Comparison of ENCODE assay signal across 22 cellular contexts in genomic region chr6:35739645-35740517, GRCh38. TPM values are rescaled to one million over a fixed set of nuclear protein-coding genes. Genes with fewer than 3 reads are reported as not detected.
DNase-seq lines count a peak whose midpoint lies in the region; ATAC-seq, FAIRE-seq and TF ChIP-seq lines count a peak whose summit lies in the region.
"Had no signal": no experiment of that assay in that cellular context is flagged by ENCODE, and none has a peak within 500 bp of the region (broad histone marks: within the 10 kb centered on the region; RNA-seq: fewer than 3 reads in every experiment).

No MANE protein-coding gene starts in this region.

- no TSS peak for BruUV-seq in endothelial cell of umbilical vein (replicated peaks; lab: Mats Ljungman, UMichigan)
- no TSS peak for BruUV-seq in Caco-2 (replicated peaks; lab: Mats Ljungman, UMichigan)

- peak overlapping the region; percentile 90 for H3K27ac ChIP-seq in HUES6 (ENCODE audit: low read depth, low read length)
- H3K27ac ChIP-seq in endothelial cell of umbilical vein (ENCODE audit: insufficient read depth, low read depth, low read length): no peak overlapping the region
- peak overlapping the region in 1 of 2 donors; percentile 14 for H3K27ac ChIP-seq in breast epithelium
- H3K27ac ChIP-seq: suprapubic skin had no signal

- DNase-seq in ELF-1 (ENCODE audit: low read depth, low spot score) (peak; percentile 81), endothelial cell of umbilical vein (ENCODE audit: low read depth, low spot score) (no peak), naive B cell (no peak), Caco-2 (no peak), foreskin fibroblast (no peak), breast epithelium (ENCODE audit: low spot score in 2 of 2) (no peak)
- DNase-seq in activated CD4-positive, alpha-beta memory T cell treated with anti-CD3 and anti-CD28 coated beads, Interleukin-2, amount 10 ng/mL, durations not matched to agents 7 days and 5 days: no peak
- DNase-seq: activated CD4-positive, alpha-beta T cell treated with anti-CD3 and anti-CD28 coated beads, Interleukin-2, amount 50 U/mL, for 48 hours; adrenal gland; BE2C; DMS79; kidney glomerular epithelial cell; naive thymus-derived CD8-positive, alpha-beta T cell; NCI-H187; NCI-H510A treated with DMSO at 0.1 percent for 48 hours; OCI-M1; stimulated activated CD4-positive, alpha-beta T cell treated with anti-CD3 and anti-CD28 coated beads, Interleukin-2, amount 100 ng/mL, for 24 hours had no signal

- peak overlapping the region; percentile 29 for H2AFZ ChIP-seq in endothelial cell of umbilical vein (ENCODE audit: low read depth, low read length)

- H3K9ac ChIP-seq in HUES6 (ENCODE audit: low read length) (peak overlapping the region; percentile 71), endothelial cell of umbilical vein (replicated peaks; ENCODE audit: extremely low read depth, insufficient read depth, low read length) (no peak overlapping the region)

- dilution Hi-C loops in endothelial cell of umbilical vein (cut with MboI; ENCODE audit: extremely low pct_ligation_motif_present, low sequenced_read_pairs): no loop called here

- H3K4me1 ChIP-seq in HUES6 (ENCODE audit: control insufficient read depth, insufficient read depth, low read length): peaks cover 42% of the 10 kb centered on the region
- no peaks in the 10 kb centered on the region for H3K4me1 ChIP-seq in endothelial cell of umbilical vein (ENCODE audit: control insufficient read depth, extremely low read depth, insufficient read depth, low read length)
- H3K4me1 ChIP-seq in Caco-2: peaks cover 12% of the 10 kb centered on the region; the same call in 1 of the 2 replicates
- peaks cover 0 to 9% of the 10 kb centered on the region in 2 donors for H3K4me1 ChIP-seq in breast epithelium
- H3K4me1 ChIP-seq: BE2C had no signal

- H3K4me2 ChIP-seq in endothelial cell of umbilical vein (ENCODE audit: insufficient read depth, low read length): no peak overlapping the region

- FAIRE-seq in endothelial cell of umbilical vein (lab: Jason Lieb, UNC): no peak

- TF ChIP-seq CTCF in endothelial cell of umbilical vein (IDR thresholded peaks at IDR 0.05; ENCODE audit: extremely low read depth in 1 of 2, insufficient read depth in 1 of 2, low read depth in 1 of 2, low read length in 2 of 2): no peak
- no peak for TF ChIP-seq CTCF in Caco-2 (IDR thresholded peaks at IDR 0.05; ENCODE audit: insufficient read depth in 1 of 2, low read depth in 1 of 2, low read length in 1 of 2, severe bottlenecking in 1 of 2, unreplicated experiment in 1 of 2)
- no peak for TF ChIP-seq CTCF in foreskin fibroblast (IDR thresholded peaks at IDR 0.05; ENCODE audit: low read depth, low read length)
- no peak for TF ChIP-seq CTCF in breast epithelium (IDR thresholded peaks at IDR 0.05)

- H3K4me3 ChIP-seq in HUES6 (ENCODE audit: low read depth, low read length) (peak overlapping the region; percentile 29; the same call in 1 of the 2 replicates), endothelial cell of umbilical vein (replicated peaks in 1 of 3; ENCODE audit: insufficient read depth in 1 of 3, low read depth in 1 of 3, low read length in 3 of 3) (no peak overlapping the region), Caco-2 (ENCODE audit: low read depth, low read length) (no peak overlapping the region), foreskin fibroblast (ENCODE audit: low read depth in 1 of 2, low read length in 2 of 2) (no peak overlapping the region), breast epithelium (no peak overlapping the region)
- H3K4me3 ChIP-seq: adrenal gland, suprapubic skin had no signal

- peak overlapping the region in 4 of 6 donors; percentile 13 to 68 (median 36) for H3K27ac Mint-ChIP-seq in naive B cell
- H3K27ac Mint-ChIP-seq in Caco-2 (ENCODE audit: unreplicated experiment): no peak overlapping the region
- no peak overlapping the region for H3K27ac Mint-ChIP-seq in activated CD4-positive, alpha-beta memory T cell treated with anti-CD3 and anti-CD28 coated beads, Interleukin-2, amount 10 ng/mL, durations not matched to agents 7 days and 5 days

- no peaks in the 10 kb centered on the region for H3K36me3 Mint-ChIP-seq in naive B cell
- no peaks in the 10 kb centered on the region for H3K36me3 Mint-ChIP-seq in Caco-2 (ENCODE audit: insufficient read depth, unreplicated experiment)
- H3K36me3 Mint-ChIP-seq in activated CD4-positive, alpha-beta memory T cell treated with anti-CD3 and anti-CD28 coated beads, Interleukin-2, amount 10 ng/mL, durations not matched to agents 7 days and 5 days (ENCODE audit: low read depth): no peaks in the 10 kb centered on the region
- H3K36me3 Mint-ChIP-seq: naive thymus-derived CD8-positive, alpha-beta T cell had no signal

- no peaks in the 10 kb centered on the region for H3K9me1 ChIP-seq in endothelial cell of umbilical vein (replicated peaks; ENCODE audit: control insufficient read depth, extremely low read depth, insufficient read depth, low read length)

- peaks cover 13 to 25% (median 16%) of the 10 kb centered on the region in 3 donors for H3K4me1 Mint-ChIP-seq in naive B cell
- H3K4me1 Mint-ChIP-seq in Caco-2 (ENCODE audit: low read depth, unreplicated experiment): peaks cover 8% of the 10 kb centered on the region
- peaks cover 14% of the 10 kb centered on the region for H3K4me1 Mint-ChIP-seq in activated CD4-positive, alpha-beta memory T cell treated with anti-CD3 and anti-CD28 coated beads, Interleukin-2, amount 10 ng/mL, durations not matched to agents 7 days and 5 days

- no peaks in the 10 kb centered on the region for H3K27me3 ChIP-seq in HUES6 (ENCODE audit: control insufficient read depth, insufficient read depth, low read length)
- H3K27me3 ChIP-seq in endothelial cell of umbilical vein (ENCODE audit: control insufficient read depth in 2 of 2, insufficient read depth in 2 of 2, low read length in 2 of 2): no peaks in the 10 kb centered on the region
- H3K27me3 ChIP-seq in Caco-2 (replicated peaks; ENCODE audit: control insufficient read depth, insufficient read depth, low read length): no peaks in the 10 kb centered on the region
- H3K27me3 ChIP-seq in breast epithelium: no peaks in the 10 kb centered on the region
- H3K27me3 ChIP-seq: adrenal gland, BE2C, suprapubic skin had no signal

- intact Hi-C loops in endothelial cell of umbilical vein (cut with micrococcal nuclease): loop anchor here (10.0 kb wide), 1 partner anchor 445 kb away; the partner anchor contains the start of gene DEF6
- intact Hi-C loops in Caco-2 (cut with micrococcal nuclease; ENCODE audit: unreplicated experiment): loop anchor here (10.0 kb wide), 1 partner anchor 445 kb away; the partner anchor contains the start of gene DEF6
- intact Hi-C loops in breast epithelium (cut with DNase I; ENCODE audit: low total_unique reads): loop anchor here (5.0 kb wide), 2 partner anchors 153 to 213 kb away; no protein-coding TSS in a partner anchor

- no peak for TF ChIP-seq POLR2A in endothelial cell of umbilical vein (IDR thresholded peaks at IDR 0.05; ENCODE audit: low read depth, low read length)
- TF ChIP-seq POLR2A in breast epithelium (IDR thresholded peaks at IDR 0.05): no peak

- no peaks in the 10 kb centered on the region for H3K9me3 ChIP-seq in HUES6 (ENCODE audit: control insufficient read depth, insufficient read depth, low read depth, low read length)
- no peaks in the 10 kb centered on the region for H3K9me3 ChIP-seq in endothelial cell of umbilical vein (replicated peaks; ENCODE audit: control insufficient read depth, insufficient read depth, low read length)
- no peaks in the 10 kb centered on the region for H3K9me3 ChIP-seq in Caco-2
- H3K9me3 ChIP-seq in breast epithelium: no peaks in the 10 kb centered on the region
- H3K9me3 ChIP-seq: adrenal gland, BE2C, suprapubic skin had no signal

- ATAC-seq in naive B cell (ENCODE audit: low read depth in 2 of 2): no peak
- ATAC-seq: naive thymus-derived CD8-positive, alpha-beta T cell; SK-N-SH treated with all-trans-retinoic acid at 6 μM for 48 hours had no signal

- H3K9me3 Mint-ChIP-seq in naive B cell: no peaks in the 10 kb centered on the region
- H3K9me3 Mint-ChIP-seq in Caco-2 (ENCODE audit: unreplicated experiment): no peaks in the 10 kb centered on the region
- no peaks in the 10 kb centered on the region for H3K9me3 Mint-ChIP-seq in activated CD4-positive, alpha-beta memory T cell treated with anti-CD3 and anti-CD28 coated beads, Interleukin-2, amount 10 ng/mL, durations not matched to agents 7 days and 5 days
- H3K9me3 Mint-ChIP-seq: naive thymus-derived CD8-positive, alpha-beta T cell had no signal

- no peaks in the 10 kb centered on the region for H3K79me2 ChIP-seq in endothelial cell of umbilical vein (ENCODE audit: control insufficient read depth, insufficient read depth, low read length)

- no peaks in the 10 kb centered on the region for H4K20me1 ChIP-seq in endothelial cell of umbilical vein (replicated peaks; ENCODE audit: control insufficient read depth, extremely low read depth, insufficient read depth, low read length)

- no peaks in the 10 kb centered on the region for H3K27me3 Mint-ChIP-seq in naive B cell
- no peaks in the 10 kb centered on the region for H3K27me3 Mint-ChIP-seq in Caco-2 (ENCODE audit: insufficient read depth, unreplicated experiment)
- H3K27me3 Mint-ChIP-seq in activated CD4-positive, alpha-beta memory T cell treated with anti-CD3 and anti-CD28 coated beads, Interleukin-2, amount 10 ng/mL, durations not matched to agents 7 days and 5 days: no peaks in the 10 kb centered on the region
- H3K27me3 Mint-ChIP-seq: naive thymus-derived CD8-positive, alpha-beta T cell had no signal

- H3K36me3 ChIP-seq in HUES6 (ENCODE audit: control insufficient read depth, insufficient read depth, low read length) (no peaks in the 10 kb centered on the region), endothelial cell of umbilical vein (ENCODE audit: control insufficient read depth in 2 of 2, extremely low read depth in 1 of 2, insufficient read depth in 2 of 2, low read length in 2 of 2) (no peaks in the 10 kb centered on the region), Caco-2 (ENCODE audit: control insufficient read depth, insufficient read depth, low read length) (no peaks in the 10 kb centered on the region), breast epithelium (no peaks in the 10 kb centered on the region)
- H3K36me3 ChIP-seq: adrenal gland, BE2C, suprapubic skin had no signal

- CTCF ChIA-PET in endothelial cell of umbilical vein (lab: Charles Lee): interaction anchor here (1.0 to 7.9 kb wide), 6 partner anchors 15 to 218 kb away, joined by 3 to 252 read pairs (median 8); no protein-coding TSS in a partner anchor
- CTCF ChIA-PET in Caco-2 (lab: Charles Lee): interaction anchor here (1.1 kb wide), 1 partner anchor 217 kb away, joined by 3 read pairs; no protein-coding TSS in a partner anchor
- CTCF ChIA-PET in activated CD4-positive, alpha-beta memory T cell treated with anti-CD3 and anti-CD28 coated beads, Interleukin-2, amount 10 ng/mL, durations not matched to agents 7 days and 5 days (lab: Charles Lee): interaction anchor here (0.7 to 5.2 kb wide), 7 partner anchors 59 to 375 kb away, joined by 3 to 90 read pairs (median 7); no protein-coding TSS in a partner anchor

- POLR2A ChIA-PET in endothelial cell of umbilical vein (lab: Charles Lee): no interaction called here
- POLR2A ChIA-PET in Caco-2 (lab: Charles Lee): no interaction called here
- POLR2A ChIA-PET in activated CD4-positive, alpha-beta memory T cell treated with anti-CD3 and anti-CD28 coated beads, Interleukin-2, amount 10 ng/mL, durations not matched to agents 7 days and 5 days (lab: Charles Lee): interaction anchor here (0.7 kb wide), 1 partner anchor 217 kb away, joined by 3 read pairs; no protein-coding TSS in a partner anchor

- peak overlapping the region in 1 of 8 donors; percentile 16 for H3K4me3 Mint-ChIP-seq in naive B cell
- no peak overlapping the region for H3K4me3 Mint-ChIP-seq in Caco-2 (ENCODE audit: unreplicated experiment)
- H3K4me3 Mint-ChIP-seq in activated CD4-positive, alpha-beta memory T cell treated with anti-CD3 and anti-CD28 coated beads, Interleukin-2, amount 10 ng/mL, durations not matched to agents 7 days and 5 days: no peak overlapping the region
- H3K4me3 Mint-ChIP-seq: naive thymus-derived CD8-positive, alpha-beta T cell had no signal

RNA-seq across cellular contexts. Expression of gene ARMC12, which starts 3.0 kb away (rescaled TPM):
- total RNA-seq in endothelial cell of umbilical vein: 0.90 and 0.91 TPM in 2 replicates
- polyA plus RNA-seq in endothelial cell of umbilical vein: 1.9 and 2.1 TPM in 2 replicates
- polyA plus RNA-seq in endothelial cell of umbilical vein (2011; cell fraction: cytosol; rRNA removed): 0.59 and 0.68 TPM in 2 replicates
- 6.1 and 8.3 TPM in 2 replicates for polyA plus RNA-seq in endothelial cell of umbilical vein (2011; cell fraction: nucleus; rRNA removed)
- polyA plus RNA-seq in endothelial cell of umbilical vein (2012): 0.72 and 0.91 TPM in 2 replicates
- polyA minus RNA-seq in endothelial cell of umbilical vein: 0.36 and 1.00 TPM in 2 replicates
- polyA minus RNA-seq in endothelial cell of umbilical vein (2011; cell fraction: cytosol; rRNA and poly(A)+ RNA removed): not detected
- 1.1 TPM in 1 of 2 replicates, not detected in the other for polyA minus RNA-seq in endothelial cell of umbilical vein (2011; cell fraction: nucleus; rRNA and poly(A)+ RNA removed)
- polyA plus RNA-seq in naive B cell (ENCODE audit: low read depth in 6 of 6): 1 to 10 TPM in 1 of 6 donors, under 1 TPM in 3, not detected in 2; 0.30 to 2.2 (median 0.77) TPM
- total RNA-seq in Caco-2 (2022): not detected in 2 replicates
- total RNA-seq in activated CD4-positive, alpha-beta memory T cell treated with anti-CD3 and anti-CD28 coated beads, Interleukin-2, amount 10 ng/mL, durations not matched to agents 7 days and 5 days: 1 to 10 TPM in 1 of 2 experiments, under 1 TPM in 1; 0.40 to 1.3 TPM
- 1 to 10 TPM in 1 of 3 donors, under 1 TPM in 2; 0.29 to 1.4 (median 0.33) TPM for total RNA-seq in breast epithelium

RNA-seq across cellular contexts. Expression of gene CLPSL2, which starts 36.5 kb away (rescaled TPM):
- total RNA-seq in endothelial cell of umbilical vein: not detected in 2 replicates
- polyA plus RNA-seq in endothelial cell of umbilical vein: not detected in 2 replicates
- polyA plus RNA-seq in endothelial cell of umbilical vein (2011; cell fraction: cytosol; rRNA removed): not detected in 2 replicates
- polyA plus RNA-seq in endothelial cell of umbilical vein (2011; cell fraction: nucleus; rRNA removed): not detected in 2 replicates
- not detected in 2 replicates for polyA plus RNA-seq in endothelial cell of umbilical vein (2012)
- not detected in 2 replicates for polyA minus RNA-seq in endothelial cell of umbilical vein
- polyA minus RNA-seq in endothelial cell of umbilical vein (2011; cell fraction: cytosol; rRNA and poly(A)+ RNA removed): not detected
- not detected in 2 replicates for polyA minus RNA-seq in endothelial cell of umbilical vein (2011; cell fraction: nucleus; rRNA and poly(A)+ RNA removed)
- not detected for polyA plus RNA-seq in naive B cell (ENCODE audit: low read depth in 6 of 6)
- total RNA-seq in Caco-2 (2022): 1.3 and 2.0 TPM in 2 replicates
- not detected for total RNA-seq in activated CD4-positive, alpha-beta memory T cell treated with anti-CD3 and anti-CD28 coated beads, Interleukin-2, amount 10 ng/mL, durations not matched to agents 7 days and 5 days
- 1 to 10 TPM in 1 of 3 donors, not detected in 2; 2.3 TPM for total RNA-seq in breast epithelium
- total RNA-seq: adrenal gland; chondrocyte; naive thymus-derived CD8-positive, alpha-beta T cell; suprapubic skin had no signal
- polyA plus RNA-seq: adrenal gland; esophagus; naive thymus-derived CD8-positive, alpha-beta T cell had no signal

RNA-seq across cellular contexts. Expression of gene CLPSL1, which starts 40.9 kb away (rescaled TPM):
- not detected in 2 replicates for total RNA-seq in endothelial cell of umbilical vein
- polyA plus RNA-seq in endothelial cell of umbilical vein: not detected in 2 replicates
- not detected in 2 replicates for polyA plus RNA-seq in endothelial cell of umbilical vein (2011; cell fraction: cytosol; rRNA removed)
- polyA plus RNA-seq in endothelial cell of umbilical vein (2011; cell fraction: nucleus; rRNA removed): not detected in 2 replicates
- polyA plus RNA-seq in endothelial cell of umbilical vein (2012): not detected in 2 replicates
- not detected in 2 replicates for polyA minus RNA-seq in endothelial cell of umbilical vein
- not detected for polyA minus RNA-seq in endothelial cell of umbilical vein (2011; cell fraction: cytosol; rRNA and poly(A)+ RNA removed)
- polyA minus RNA-seq in endothelial cell of umbilical vein (2011; cell fraction: nucleus; rRNA and poly(A)+ RNA removed): not detected in 2 replicates
- polyA plus RNA-seq in naive B cell (ENCODE audit: low read depth in 6 of 6): not detected
- not detected in 2 replicates for total RNA-seq in Caco-2 (2022)
- not detected for total RNA-seq in activated CD4-positive, alpha-beta memory T cell treated with anti-CD3 and anti-CD28 coated beads, Interleukin-2, amount 10 ng/mL, durations not matched to agents 7 days and 5 days
- 1 to 10 TPM in 1 of 3 donors, not detected in 2; 1.3 TPM for total RNA-seq in breast epithelium
- total RNA-seq: adrenal gland; chondrocyte; naive thymus-derived CD8-positive, alpha-beta T cell; suprapubic skin had no signal
- polyA plus RNA-seq: adrenal gland; esophagus; naive thymus-derived CD8-positive, alpha-beta T cell had no signal

RNA-seq across cellular contexts. Expression of gene FKBP5, which starts 51.2 kb away (rescaled TPM):
- total RNA-seq in endothelial cell of umbilical vein (56.8 and 70.6 TPM in 2 replicates), Caco-2 (2022) (16.5 and 20.1 TPM in 2 replicates), breast epithelium (100 to 1,000 TPM; 167 to 970 (median 266) TPM)
- polyA plus RNA-seq in endothelial cell of umbilical vein (11.4 and 16.7 TPM in 2 replicates), naive B cell (ENCODE audit: low read depth in 6 of 6) (10 to 100 TPM in 3 of 6 donors, 1 to 10 TPM in 3; 6.7 to 80.8 (median 15.1) TPM)
- 25.2 and 28.8 TPM in 2 replicates for polyA plus RNA-seq in endothelial cell of umbilical vein (2011; cell fraction: cytosol; rRNA removed)
- polyA plus RNA-seq in endothelial cell of umbilical vein (2011; cell fraction: nucleus; rRNA removed): 21.3 and 25.5 TPM in 2 replicates
- 45.7 and 53.5 TPM in 2 replicates for polyA plus RNA-seq in endothelial cell of umbilical vein (2012)
- polyA minus RNA-seq in endothelial cell of umbilical vein: 16.7 and 19.6 TPM in 2 replicates
- polyA minus RNA-seq in endothelial cell of umbilical vein (2011; cell fraction: cytosol; rRNA and poly(A)+ RNA removed): 6.9 TPM
- 14.3 and 19.4 TPM in 2 replicates for polyA minus RNA-seq in endothelial cell of umbilical vein (2011; cell fraction: nucleus; rRNA and poly(A)+ RNA removed)
- 10 to 100 TPM; 51.1 to 51.5 TPM for total RNA-seq in activated CD4-positive, alpha-beta memory T cell treated with anti-CD3 and anti-CD28 coated beads, Interleukin-2, amount 10 ng/mL, durations not matched to agents 7 days and 5 days

RNA-seq across cellular contexts. Expression of gene CLPS, which starts 57.2 kb away (rescaled TPM):
- total RNA-seq in endothelial cell of umbilical vein: not detected in 2 replicates
- not detected in 2 replicates for polyA plus RNA-seq in endothelial cell of umbilical vein
- not detected in 2 replicates for polyA plus RNA-seq in endothelial cell of umbilical vein (2011; cell fraction: cytosol; rRNA removed)
- not detected in 2 replicates for polyA plus RNA-seq in endothelial cell of umbilical vein (2011; cell fraction: nucleus; rRNA removed)
- not detected in 2 replicates for polyA plus RNA-seq in endothelial cell of umbilical vein (2012)
- polyA minus RNA-seq in endothelial cell of umbilical vein: not detected in 2 replicates
- not detected for polyA minus RNA-seq in endothelial cell of umbilical vein (2011; cell fraction: cytosol; rRNA and poly(A)+ RNA removed)
- polyA minus RNA-seq in endothelial cell of umbilical vein (2011; cell fraction: nucleus; rRNA and poly(A)+ RNA removed): not detected in 2 replicates
- not detected for polyA plus RNA-seq in naive B cell (ENCODE audit: low read depth in 6 of 6)
- not detected in 2 replicates for total RNA-seq in Caco-2 (2022)
- not detected for total RNA-seq in activated CD4-positive, alpha-beta memory T cell treated with anti-CD3 and anti-CD28 coated beads, Interleukin-2, amount 10 ng/mL, durations not matched to agents 7 days and 5 days
- total RNA-seq in breast epithelium: not detected
- total RNA-seq: chondrocyte; naive thymus-derived CD8-positive, alpha-beta T cell; suprapubic skin had no signal
- polyA plus RNA-seq: naive thymus-derived CD8-positive, alpha-beta T cell had no signal

Comparison
In these comparisons a context has a peak if more than half of its experiments do, and no peak if none do; other contexts are left out.
1. H3K27ac Mint-ChIP-seq: peak in naive B cell (4 of 6); none in Caco-2 (single experiment) and activated CD4-positive, alpha-beta memory T cell treated with anti-CD3 and anti-CD28 coated beads, Interleukin-2, amount 10 ng/mL, durations not matched to agents 7 days and 5 days (single experiment).